In genomic region chr6:128474481-128474880, GRCh38 we compare ENCODE assay signal across 1 cellular context.
TF ChIP-seq lines count a peak whose summit lies in the region.

No MANE protein-coding gene starts in this region.

TF ChIP-seq in SK-N-SH, 30 proteins besides CTCF, POLR2A, EP300 and RAD21 (continued from another document):
- TF ChIP-seq, protein P1, sequence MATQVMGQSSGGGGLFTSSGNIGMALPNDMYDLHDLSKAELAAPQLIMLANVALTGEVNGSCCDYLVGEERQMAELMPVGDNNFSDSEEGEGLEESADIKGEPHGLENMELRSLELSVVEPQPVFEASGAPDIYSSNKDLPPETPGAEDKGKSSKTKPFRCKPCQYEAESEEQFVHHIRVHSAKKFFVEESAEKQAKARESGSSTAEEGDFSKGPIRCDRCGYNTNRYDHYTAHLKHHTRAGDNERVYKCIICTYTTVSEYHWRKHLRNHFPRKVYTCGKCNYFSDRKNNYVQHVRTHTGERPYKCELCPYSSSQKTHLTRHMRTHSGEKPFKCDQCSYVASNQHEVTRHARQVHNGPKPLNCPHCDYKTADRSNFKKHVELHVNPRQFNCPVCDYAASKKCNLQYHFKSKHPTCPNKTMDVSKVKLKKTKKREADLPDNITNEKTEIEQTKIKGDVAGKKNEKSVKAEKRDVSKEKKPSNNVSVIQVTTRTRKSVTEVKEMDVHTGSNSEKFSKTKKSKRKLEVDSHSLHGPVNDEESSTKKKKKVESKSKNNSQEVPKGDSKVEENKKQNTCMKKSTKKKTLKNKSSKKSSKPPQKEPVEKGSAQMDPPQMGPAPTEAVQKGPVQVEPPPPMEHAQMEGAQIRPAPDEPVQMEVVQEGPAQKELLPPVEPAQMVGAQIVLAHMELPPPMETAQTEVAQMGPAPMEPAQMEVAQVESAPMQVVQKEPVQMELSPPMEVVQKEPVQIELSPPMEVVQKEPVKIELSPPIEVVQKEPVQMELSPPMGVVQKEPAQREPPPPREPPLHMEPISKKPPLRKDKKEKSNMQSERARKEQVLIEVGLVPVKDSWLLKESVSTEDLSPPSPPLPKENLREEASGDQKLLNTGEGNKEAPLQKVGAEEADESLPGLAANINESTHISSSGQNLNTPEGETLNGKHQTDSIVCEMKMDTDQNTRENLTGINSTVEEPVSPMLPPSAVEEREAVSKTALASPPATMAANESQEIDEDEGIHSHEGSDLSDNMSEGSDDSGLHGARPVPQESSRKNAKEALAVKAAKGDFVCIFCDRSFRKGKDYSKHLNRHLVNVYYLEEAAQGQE (IDR thresholded peaks at IDR 0.05; ENCODE audit: low read depth, low read length) = no peak
- TF ChIP-seq RFX5 (IDR thresholded peaks at IDR 0.05; ENCODE audit: low read length) (no peak), POLR2AphosphoS5 (IDR thresholded peaks at IDR 0.05; ENCODE audit: low read depth, low read length) (no peak), SIN3A (IDR thresholded peaks at IDR 0.05; ENCODE audit: borderline replicate concordance, low read depth, low read length) (no peak), USF1 (IDR thresholded peaks at IDR 0.05; ENCODE audit: borderline replicate concordance, low read depth) (no peak), JUND (IDR thresholded peaks at IDR 0.05) (no peak), FOXJ3 (CRISPR knock-in tag; IDR thresholded peaks at IDR 0.05) (no peak)
